In genomic region chr9:109286571-109286977, GRCh38 we compare ENCODE assay signal across 13 cellular contexts. TPM values are rescaled to one million over a fixed set of nuclear protein-coding genes. Genes with fewer than 3 reads are reported as not detected.
A peak's percentile ranks its signal among the peaks of the same experiment; 100 is the strongest.
DNase-seq lines count a peak whose midpoint lies in the region; ATAC-seq, FAIRE-seq and TF ChIP-seq lines count a peak whose summit lies in the region.
"Had no signal": no experiment of that assay in that cellular context is flagged by ENCODE, and none has a peak within 500 bp of the region (broad histone marks: within the 10 kb centered on the region; RNA-seq: fewer than 3 reads in every experiment).

No MANE protein-coding gene starts in this region.

- no peak overlapping the region for H3K4me2 ChIP-seq in mammary epithelial cell (ENCODE audit: insufficient read depth, low read depth, low read length)

- dilution Hi-C loops in mammary epithelial cell (cut with HindIII; ENCODE audit: low sequenced_read_pairs): no loop called here

- FAIRE-seq in small intestine (lab: Jason Lieb, UNC): no peak

- H3K9ac ChIP-seq in mammary epithelial cell (ENCODE audit: insufficient read depth, low read length): no peak overlapping the region

- no peaks in the 10 kb centered on the region for H4K20me1 ChIP-seq in mammary epithelial cell (ENCODE audit: insufficient read depth, low read length)

- H2AFZ ChIP-seq in mammary epithelial cell (ENCODE audit: low read depth, low read length): no peak overlapping the region

- H3K4me3 ChIP-seq in NB4 (ENCODE audit: low read depth, low read length): no peak overlapping the region
- no peak overlapping the region for H3K4me3 ChIP-seq in mammary epithelial cell (replicated peaks in 1 of 3; ENCODE audit: insufficient read depth in 1 of 3, low read depth in 2 of 3, low read length in 3 of 3)
- no peak overlapping the region for H3K4me3 ChIP-seq in small intestine (ENCODE audit: low read depth in 1 of 2, low read length in 2 of 2)
- no peak overlapping the region for H3K4me3 ChIP-seq in dorsolateral prefrontal cortex
- H3K4me3 ChIP-seq: mucosa of descending colon had no signal

- TF ChIP-seq CTCF in NB4 (IDR thresholded peaks at IDR 0.05; ENCODE audit: low read depth, low read length): no peak
- no peak for TF ChIP-seq CTCF in mammary epithelial cell (conservative IDR thresholded peaks at IDR 0.05 in 1 of 2, IDR thresholded peaks at IDR 0.05 in 1 of 2; ENCODE audit: extremely low read depth in 1 of 2, insufficient read depth in 1 of 2, low read depth in 1 of 2, low read length in 2 of 2)
- no peak for TF ChIP-seq CTCF in dorsolateral prefrontal cortex (IDR thresholded peaks at IDR 0.05 in 54 of 56, conservative IDR thresholded peaks at IDR 0.05 in 2 of 56; ENCODE audit: low read depth in 1 of 56, partially characterized antibody in 56 of 56)

- no peak for ATAC-seq in HG02588 (IDR thresholded peaks at IDR 0.05; ENCODE audit: unreplicated experiment)
- ATAC-seq: mucosa of descending colon had no signal

- intact Hi-C loops in mammary epithelial cell (cut with micrococcal nuclease): no loop called here
- intact Hi-C loops in dorsolateral prefrontal cortex (cut with DNase I): no loop called here

- H3K36me3 ChIP-seq in mammary epithelial cell (ENCODE audit: insufficient read depth, low read length) (no peaks in the 10 kb centered on the region), small intestine (ENCODE audit: control insufficient read depth in 2 of 2, insufficient read depth in 2 of 2, low read length in 2 of 2) (no peaks in the 10 kb centered on the region)

- no peaks in the 10 kb centered on the region for H3K79me2 ChIP-seq in mammary epithelial cell (ENCODE audit: insufficient read depth, low read length)

- no TSS peak for BruUV-seq in mammary epithelial cell (replicated peaks; lab: Mats Ljungman, UMichigan)

- H3K4me1 ChIP-seq in mammary epithelial cell (ENCODE audit: insufficient read depth, low read length): no peaks in the 10 kb centered on the region
- peaks cover 2 to 5% of the 10 kb centered on the region in 2 donors for H3K4me1 ChIP-seq in small intestine (ENCODE audit: control insufficient read depth in 2 of 2, insufficient read depth in 1 of 2, low read depth in 1 of 2, low read length in 1 of 2)

- no peaks in the 10 kb centered on the region for H3K27me3 ChIP-seq in mammary epithelial cell (ENCODE audit: insufficient read depth, low read length)
- no peaks in the 10 kb centered on the region for H3K27me3 ChIP-seq in small intestine (ENCODE audit: control insufficient read depth in 2 of 2, insufficient read depth in 2 of 2, low read length in 2 of 2)
- H3K27me3 ChIP-seq in dorsolateral prefrontal cortex: no peaks in the 10 kb centered on the region

- 84% methylated on average over 4 of the region's 4 CpGs for WGBS in mammary epithelial cell (ENCODE audit: low coverage, missing lambda C conversion rate)
- 64 to 88% (median 77%) methylated on average over 4 of the region's 4 CpGs for WGBS in small intestine, 3 donors

- in situ Hi-C loops in mammary epithelial cell (cut with MboI; ENCODE audit: low sequenced_read_pairs in 2 of 2): no loop called here

- DNase-seq in ELR (ENCODE audit: low read depth) (peak; percentile 91), NB4 (ENCODE audit: low read depth) (peak; percentile 41), mammary epithelial cell (peak; percentile 37), renal cortical epithelial cell (ENCODE audit: low read depth) (peak; percentile 38), small intestine (no peak), dorsolateral prefrontal cortex (no peak)
- DNase-seq: activated CD4-positive, CD25-positive, alpha-beta regulatory T cell; activated T-cell treated with anti-CD3 and anti-CD28 coated beads, Interleukin-2, amount 50 U/mL, for 1 hour; aorta; Karpas-422; mucosa of descending colon; NCI-H524 treated with DMSO at 0.1 percent for 48 hours had no signal

- no peak for TF ChIP-seq POLR2A in NB4 (IDR thresholded peaks at IDR 0.05; ENCODE audit: extremely low read depth, insufficient read length)

- no peak overlapping the region for H3K27ac ChIP-seq in mammary epithelial cell (ENCODE audit: insufficient read depth, low read depth, low read length)
- no peak overlapping the region for H3K27ac ChIP-seq in small intestine (ENCODE audit: low read depth in 1 of 2, low read length in 1 of 2)
- no peak overlapping the region for H3K27ac ChIP-seq in dorsolateral prefrontal cortex

- CTCF ChIA-PET in mammary epithelial cell (lab: Charles Lee; ENCODE audit: low non-redundant PET): no interaction called here

- no peaks in the 10 kb centered on the region for H3K9me3 ChIP-seq in mammary epithelial cell (replicated peaks; ENCODE audit: insufficient read depth, low read length)
- no peaks in the 10 kb centered on the region for H3K9me3 ChIP-seq in small intestine (ENCODE audit: control insufficient read depth, low read depth)
- H3K9me3 ChIP-seq: mucosa of descending colon had no signal

RNA-seq across cellular contexts. Expression of gene EPB41L4B, which starts 34.3 kb away (rescaled TPM):
- 1 to 10 TPM; 3.5 to 4.8 TPM for total RNA-seq in mammary epithelial cell
- polyA plus RNA-seq in mammary epithelial cell: 3.3 TPM
- 4.2 TPM for polyA minus RNA-seq in mammary epithelial cell
- total RNA-seq in renal cortical epithelial cell: 5.8 and 13.5 TPM in 2 replicates
- polyA plus RNA-seq in small intestine: 100 to 1,000 TPM in 1 of 3 donors, 10 to 100 TPM in 2; 22.1 to 126 (median 94.3) TPM
- 10 to 100 TPM in 119 of 120 experiments, 1 to 10 TPM in 1; 9.2 to 51.1 (median 29.8) TPM for total RNA-seq in dorsolateral prefrontal cortex

Comparison
In these comparisons a context has a peak if more than half of its experiments do, and no peak if none do; other contexts are left out.
1. DNase-seq: peak in ELR (single experiment), NB4 (single experiment), mammary epithelial cell (single experiment) and renal cortical epithelial cell (single experiment); none in small intestine (single experiment) and dorsolateral prefrontal cortex (0 of 10).